ENCODE assay signal across 18 cellular contexts in genomic region chr16:4338712-4339299, GRCh38. TPM values are rescaled to one million over a fixed set of nuclear protein-coding genes. Genes with fewer than 3 reads are reported as not detected.
DNase-seq lines count a peak whose midpoint lies in the region; ATAC-seq and TF ChIP-seq lines count a peak whose summit lies in the region.
"Had no signal": no experiment of that assay in that cellular context is flagged by ENCODE, and none has a peak within 500 bp of the region (broad histone marks: within the 10 kb centered on the region; RNA-seq: fewer than 3 reads in every experiment).

No MANE protein-coding gene starts in this region.

- H3K27me3 ChIP-seq in AG04450 (ENCODE audit: control insufficient read depth, insufficient read depth, low read length) (no peaks in the 10 kb centered on the region), mammary epithelial cell (ENCODE audit: insufficient read depth, low read length) (no peaks in the 10 kb centered on the region)
- H3K27me3 ChIP-seq: foreskin keratinocyte, SJSA1, tibial artery had no signal

- H3K79me2 ChIP-seq in mammary epithelial cell (ENCODE audit: insufficient read depth, low read length), result peaks cover 38% of the 10 kb centered on the region

- H3K9ac ChIP-seq in mammary epithelial cell (ENCODE audit: insufficient read depth, low read length), result no peak overlapping the region

- POLR2A ChIA-PET in AG04450 (lab: Yijun Ruan, JAX), result interaction anchor here (1.9 kb wide), 1 partner anchor 12 kb away, joined by 8 read pairs; the partner anchor contains the start of gene PAM16

- in situ Hi-C loops in mammary epithelial cell (cut with MboI; ENCODE audit: low sequenced_read_pairs in 2 of 2), result loop anchor here in 1 of 2 donors (10.0 kb wide), 1 partner anchor 144 kb away; no protein-coding TSS in a partner anchor

- H3K36me3 Mint-ChIP-seq in nephron (ENCODE audit: low read depth), result peaks cover 16% of the 10 kb centered on the region
- H3K36me3 Mint-ChIP-seq: activated naive CD4-positive, alpha-beta T cell treated with anti-CD3 and anti-CD28 coated beads, Interleukin-2, amount 50 U/mL, for 24 hours had no signal

- BruUV-seq in mammary epithelial cell (replicated peaks; lab: Mats Ljungman, UMichigan), result TSS peak; percentile 32

- no peak overlapping the region for H3K4me2 ChIP-seq in mammary epithelial cell (ENCODE audit: insufficient read depth, low read depth, low read length)

- H3K4me3 Mint-ChIP-seq in nephron, result no peak overlapping the region
- H3K4me3 Mint-ChIP-seq: activated naive CD4-positive, alpha-beta T cell treated with anti-CD3 and anti-CD28 coated beads, Interleukin-2, amount 50 U/mL, for 24 hours; activated T-cell treated with anti-CD3 and anti-CD28 coated beads, Interleukin-2, amount 50 U/mL, for 72 hours had no signal

- peaks cover 6% of the 10 kb centered on the region for H3K36me3 ChIP-seq in mammary epithelial cell (ENCODE audit: insufficient read depth, low read length)

- peaks cover 7% of the 10 kb centered on the region for H3K4me1 Mint-ChIP-seq in nephron

- no peaks in the 10 kb centered on the region for H3K4me1 ChIP-seq in mammary epithelial cell (ENCODE audit: insufficient read depth, low read length)
- H3K4me1 ChIP-seq: foreskin keratinocyte, SJSA1 had no signal

- H4K20me1 ChIP-seq in mammary epithelial cell (ENCODE audit: insufficient read depth, low read length), result peaks cover 2% of the 10 kb centered on the region

- H2AFZ ChIP-seq in mammary epithelial cell (ENCODE audit: low read depth, low read length), result no peak overlapping the region

- TF ChIP-seq CTCF in AG04450 (IDR thresholded peaks at IDR 0.05; ENCODE audit: low read depth, low read length), result no peak
- no peak for TF ChIP-seq CTCF in mammary epithelial cell (conservative IDR thresholded peaks at IDR 0.05 in 1 of 2, IDR thresholded peaks at IDR 0.05 in 1 of 2; ENCODE audit: extremely low read depth in 1 of 2, insufficient read depth in 1 of 2, low read depth in 1 of 2, low read length in 2 of 2)
- TF ChIP-seq CTCF in nephron (IDR thresholded peaks at IDR 0.05; ENCODE audit: unreplicated experiment in 3 of 3), result no peak

- dilution Hi-C loops in mammary epithelial cell (cut with HindIII; ENCODE audit: low sequenced_read_pairs), result no loop called here

- peak overlapping the region in 2 of 3 experiments; percentile 56 to 61 for H3K27ac Mint-ChIP-seq in nephron
- H3K27ac Mint-ChIP-seq: activated naive CD4-positive, alpha-beta T cell treated with anti-CD3 and anti-CD28 coated beads, Interleukin-2, amount 50 U/mL, for 24 hours; activated T-cell treated with anti-CD3 and anti-CD28 coated beads, Interleukin-2, amount 50 U/mL, for 72 hours had no signal

- H3K27ac ChIP-seq in AG04450 (ENCODE audit: low read depth, low read length) (peak overlapping the region; percentile 2), mammary epithelial cell (ENCODE audit: insufficient read depth, low read depth, low read length) (no peak overlapping the region)
- H3K27ac ChIP-seq: foreskin keratinocyte, SJSA1 had no signal

- DNase-seq in AG04450 (ENCODE audit: low read depth, low spot score) (no peak), mammary epithelial cell (no peak), NCI-H2107 treated with DMSO at 0.1 percent for 48 hours (lab: John Stamatoyannopoulos, UW; ENCODE audit: unreplicated experiment) (no peak), SKM-1 (lab: John Stamatoyannopoulos, UW; ENCODE audit: unreplicated experiment) (no peak)
- DNase-seq: activated T-cell treated with anti-CD3 and anti-CD28 coated beads, Interleukin-2, amount 50 U/mL, for 72 hours; cortex of kidney; EL; foreskin keratinocyte; NCI-H1105 treated with DMSO at 0.1 percent for 48 hours; nucleus accumbens; stimulated activated naive CD4-positive, alpha-beta T cell treated with Interleukin-2 at 50 U/mL for 16 hours; T-helper 9 cell; tibial artery had no signal

- intact Hi-C loops in mammary epithelial cell (cut with micrococcal nuclease), result no loop called here

- no peak for ATAC-seq in HG03442 (IDR thresholded peaks at IDR 0.05; ENCODE audit: unreplicated experiment)
- ATAC-seq: activated T-cell treated with anti-CD3 and anti-CD28 coated beads, Interleukin-2, amount 50 U/mL, for 72 hours; foreskin keratinocyte had no signal

- CTCF ChIA-PET in AG04450 (lab: Charles Lee), result interaction anchor here (0.9 to 2.9 kb wide), 5 partner anchors 8 to 64 kb away, joined by 6 to 27 read pairs (median 10); no protein-coding TSS in a partner anchor
- CTCF ChIA-PET in mammary epithelial cell (lab: Charles Lee; ENCODE audit: low non-redundant PET), result no interaction called here

- no peak overlapping the region for H3K4me3 ChIP-seq in AG04450 (ENCODE audit: low read depth, low read length)
- no peak overlapping the region for H3K4me3 ChIP-seq in mammary epithelial cell (replicated peaks in 1 of 3; ENCODE audit: insufficient read depth in 1 of 3, low read depth in 2 of 3, low read length in 3 of 3)
- H3K4me3 ChIP-seq: SJSA1, tibial artery had no signal

- H3K27me3 Mint-ChIP-seq in nephron (ENCODE audit: low read depth), result no peaks in the 10 kb centered on the region
- H3K27me3 Mint-ChIP-seq: activated naive CD4-positive, alpha-beta T cell treated with anti-CD3 and anti-CD28 coated beads, Interleukin-2, amount 50 U/mL, for 24 hours had no signal

- 88% methylated on average over 5 of the region's 10 CpGs for WGBS in mammary epithelial cell (ENCODE audit: low coverage, missing lambda C conversion rate)

- H3K9me3 ChIP-seq in AG04450 (ENCODE audit: control insufficient read depth, insufficient read depth, low read length), result no peaks in the 10 kb centered on the region
- no peaks in the 10 kb centered on the region for H3K9me3 ChIP-seq in mammary epithelial cell (replicated peaks; ENCODE audit: insufficient read depth, low read length)
- H3K9me3 ChIP-seq: SJSA1, tibial artery had no signal

- H3K9me3 Mint-ChIP-seq in nephron, result no peaks in the 10 kb centered on the region
- H3K9me3 Mint-ChIP-seq: activated naive CD4-positive, alpha-beta T cell treated with anti-CD3 and anti-CD28 coated beads, Interleukin-2, amount 50 U/mL, for 24 hours; activated T-cell treated with anti-CD3 and anti-CD28 coated beads, Interleukin-2, amount 50 U/mL, for 72 hours had no signal

RNA-seq across cellular contexts. Expression of gene PAM16, which starts 12.3 kb away (rescaled TPM):
- polyA plus RNA-seq in AG04450 (2011; rRNA removed), result 18.4 and 23.8 TPM in 2 replicates
- polyA minus RNA-seq in AG04450 (2011; rRNA and poly(A)+ RNA removed), result 5.6 and 8.6 TPM in 2 replicates
- 10 to 100 TPM; 20.3 to 62.1 TPM for total RNA-seq in mammary epithelial cell
- polyA plus RNA-seq in mammary epithelial cell, result 41.2 TPM
- 3.8 TPM for polyA minus RNA-seq in mammary epithelial cell

RNA-seq across cellular contexts. Expression of gene GLIS2, which starts 22.9 kb away (rescaled TPM):
- polyA plus RNA-seq in AG04450 (2011; rRNA removed) (2.2 and 2.9 TPM in 2 replicates), mammary epithelial cell (3.6 TPM)
- polyA minus RNA-seq in AG04450 (2011; rRNA and poly(A)+ RNA removed), result 3.1 and 3.4 TPM in 2 replicates
- 10 to 100 TPM in 1 of 2 donors, 1 to 10 TPM in 1; 3.3 to 13.5 TPM for total RNA-seq in mammary epithelial cell
- 10.4 TPM for polyA minus RNA-seq in mammary epithelial cell

RNA-seq across cellular contexts. Expression of gene VASN, which starts 32.8 kb away (rescaled TPM):
- polyA plus RNA-seq in AG04450 (2011; rRNA removed) (19.1 and 27.8 TPM in 2 replicates), mammary epithelial cell (1.9 TPM)
- polyA minus RNA-seq in AG04450 (2011; rRNA and poly(A)+ RNA removed), result 11.2 and 13.0 TPM in 2 replicates
- 10 to 100 TPM in 1 of 2 donors, 1 to 10 TPM in 1; 5.0 to 25.5 TPM for total RNA-seq in mammary epithelial cell
- polyA minus RNA-seq in mammary epithelial cell, result 0.67 TPM
- total RNA-seq: activated T-cell treated with anti-CD3 and anti-CD28 coated beads, Interleukin-2, amount 50 U/mL, for 72 hours; OCI-LY7 had no signal
